Comparison of ENCODE assay signal across 22 cellular contexts in the genomic region with DNA sequence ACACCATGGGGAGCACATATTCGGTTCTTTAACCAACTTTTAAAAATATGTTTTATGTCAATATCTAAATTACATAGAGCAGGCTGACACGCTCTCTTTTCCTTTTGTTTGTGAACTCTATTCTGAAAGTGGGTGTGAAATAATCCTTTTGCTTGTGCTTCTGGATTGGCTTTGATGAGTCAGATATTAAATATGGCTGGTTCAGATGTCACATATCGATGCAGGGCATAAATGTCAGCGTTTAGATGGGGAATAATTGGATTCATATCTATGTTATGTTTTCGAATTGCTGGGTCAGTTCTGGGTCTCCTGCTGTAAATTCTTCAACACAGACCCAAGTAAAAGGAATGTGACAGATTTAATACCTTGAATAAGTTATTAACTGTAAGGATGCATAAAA.
"Had no signal": no experiment of that assay in that cellular context is flagged by ENCODE, and none has a peak within 500 bp of the region (broad histone marks: within the 10 kb centered on the region; RNA-seq: fewer than 3 reads in every experiment).

No MANE protein-coding gene starts in this region.

- H3K27me3 ChIP-seq: tibial nerve, vagina had no signal

- FAIRE-seq: TTC549 had no signal

- H3K9me3 ChIP-seq: left ventricle myocardium inferior, mucosa of descending colon, tibial nerve, vagina had no signal

- H3K4me3 ChIP-seq: left ventricle myocardium inferior, mucosa of descending colon, tibial nerve, vagina had no signal

- DNase-seq: activated CD4-positive, alpha-beta T cell treated with anti-CD3 and anti-CD28 coated beads for 48 hours; activated CD8-positive, alpha-beta memory T cell treated with anti-CD3 and anti-CD28 coated beads, Interleukin-2, amount 50 U/mL, for 48 hours; activated gamma-delta T cell; activated T-cell treated with anti-CD3 and anti-CD28 coated beads, Interleukin-2, amount 50 U/mL, for 72 hours; amygdala; cerebellar nuclear complex; dermis blood vessel endothelial cell; effector memory CD8-positive, alpha-beta T cell; hippocampal formation; left ventricle myocardium inferior; mucosa of descending colon; naive thymus-derived CD8-positive, alpha-beta T cell; posterior cingulate gyrus; retina; stimulated activated CD4-positive, alpha-beta T cell treated with anti-CD3 and anti-CD28 coated beads, Interleukin-15, amount 100 ng/mL, for 24 hours; stimulated activated CD4-positive, alpha-beta T cell treated with anti-CD3 and anti-CD28 coated beads, Interleukin-4, amount 100 ng/mL, for 1 hour; stimulated activated naive B cell treated with anti-CD40 and anti-IgM and Interleukin-4, amounts not matched to agents 10 μg/mL and 1 μg/mL and 100 μg/mL, for 72 hours had no signal

- H3K36me3 ChIP-seq: left ventricle myocardium inferior, tibial nerve, vagina had no signal

- H3K27ac ChIP-seq: left ventricle myocardium inferior, tibial nerve, vagina had no signal

- ATAC-seq: activated naive CD4-positive, alpha-beta T cell treated with anti-CD3 and anti-CD28 coated beads, Interleukin-2, amount 50 U/mL, for 72 hours; activated T-cell treated with anti-CD3 and anti-CD28 coated beads, Interleukin-2, amount 50 U/mL, for 72 hours; effector memory CD8-positive, alpha-beta T cell; mucosa of descending colon; naive thymus-derived CD8-positive, alpha-beta T cell; stimulated activated naive B cell treated with anti-CD40 and anti-IgM and Interleukin-4, amounts not matched to agents 10 μg/mL and 1 μg/mL and 100 μg/mL, for 72 hours; WTC11 had no signal

- H3K4me1 ChIP-seq: left ventricle myocardium inferior, vagina had no signal
